Comparison of ENCODE assay signal across 2 cellular contexts in the genomic region with DNA sequence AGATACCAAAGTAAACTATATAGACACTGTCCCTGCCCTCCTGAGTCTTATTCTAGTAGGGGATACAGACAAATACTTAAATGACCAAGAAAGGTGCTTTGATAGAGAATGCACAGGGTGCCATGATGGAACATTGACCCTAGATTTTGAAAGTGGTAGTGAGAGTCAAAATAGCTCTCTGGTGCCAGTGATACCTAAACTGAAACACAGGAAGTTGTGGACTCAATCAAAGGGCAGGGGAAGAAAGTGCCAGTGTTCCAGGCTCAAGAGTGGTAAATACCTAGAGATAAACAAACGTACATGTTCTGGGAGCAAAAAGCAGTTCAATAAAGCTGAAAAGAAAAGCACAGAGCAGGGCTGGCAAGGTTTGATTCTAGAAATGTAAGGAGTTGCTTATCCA.
TF ChIP-seq lines count a peak whose summit lies in the region.

No MANE protein-coding gene starts in this region.

TF ChIP-seq in SK-N-SH, 30 proteins besides CTCF, POLR2A, EP300 and RAD21 (continued from another document):
- TF ChIP-seq, protein P1, sequence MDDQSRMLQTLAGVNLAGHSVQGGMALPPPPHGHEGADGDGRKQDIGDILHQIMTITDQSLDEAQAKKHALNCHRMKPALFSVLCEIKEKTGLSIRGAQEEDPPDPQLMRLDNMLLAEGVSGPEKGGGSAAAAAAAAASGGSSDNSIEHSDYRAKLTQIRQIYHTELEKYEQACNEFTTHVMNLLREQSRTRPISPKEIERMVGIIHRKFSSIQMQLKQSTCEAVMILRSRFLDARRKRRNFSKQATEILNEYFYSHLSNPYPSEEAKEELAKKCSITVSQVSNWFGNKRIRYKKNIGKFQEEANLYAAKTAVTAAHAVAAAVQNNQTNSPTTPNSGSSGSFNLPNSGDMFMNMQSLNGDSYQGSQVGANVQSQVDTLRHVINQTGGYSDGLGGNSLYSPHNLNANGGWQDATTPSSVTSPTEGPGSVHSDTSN (IDR thresholded peaks at IDR 0.05): no peak
- TF ChIP-seq FOSL2 (IDR thresholded peaks at IDR 0.05; ENCODE audit: borderline replicate concordance, low read depth): no peak
- TF ChIP-seq YY1 (IDR thresholded peaks at IDR 0.05; ENCODE audit: low read depth): no peak
- no peak for TF ChIP-seq MXI1 (IDR thresholded peaks at IDR 0.05; ENCODE audit: low read depth, low read length)
- TF ChIP-seq, protein P2, sequence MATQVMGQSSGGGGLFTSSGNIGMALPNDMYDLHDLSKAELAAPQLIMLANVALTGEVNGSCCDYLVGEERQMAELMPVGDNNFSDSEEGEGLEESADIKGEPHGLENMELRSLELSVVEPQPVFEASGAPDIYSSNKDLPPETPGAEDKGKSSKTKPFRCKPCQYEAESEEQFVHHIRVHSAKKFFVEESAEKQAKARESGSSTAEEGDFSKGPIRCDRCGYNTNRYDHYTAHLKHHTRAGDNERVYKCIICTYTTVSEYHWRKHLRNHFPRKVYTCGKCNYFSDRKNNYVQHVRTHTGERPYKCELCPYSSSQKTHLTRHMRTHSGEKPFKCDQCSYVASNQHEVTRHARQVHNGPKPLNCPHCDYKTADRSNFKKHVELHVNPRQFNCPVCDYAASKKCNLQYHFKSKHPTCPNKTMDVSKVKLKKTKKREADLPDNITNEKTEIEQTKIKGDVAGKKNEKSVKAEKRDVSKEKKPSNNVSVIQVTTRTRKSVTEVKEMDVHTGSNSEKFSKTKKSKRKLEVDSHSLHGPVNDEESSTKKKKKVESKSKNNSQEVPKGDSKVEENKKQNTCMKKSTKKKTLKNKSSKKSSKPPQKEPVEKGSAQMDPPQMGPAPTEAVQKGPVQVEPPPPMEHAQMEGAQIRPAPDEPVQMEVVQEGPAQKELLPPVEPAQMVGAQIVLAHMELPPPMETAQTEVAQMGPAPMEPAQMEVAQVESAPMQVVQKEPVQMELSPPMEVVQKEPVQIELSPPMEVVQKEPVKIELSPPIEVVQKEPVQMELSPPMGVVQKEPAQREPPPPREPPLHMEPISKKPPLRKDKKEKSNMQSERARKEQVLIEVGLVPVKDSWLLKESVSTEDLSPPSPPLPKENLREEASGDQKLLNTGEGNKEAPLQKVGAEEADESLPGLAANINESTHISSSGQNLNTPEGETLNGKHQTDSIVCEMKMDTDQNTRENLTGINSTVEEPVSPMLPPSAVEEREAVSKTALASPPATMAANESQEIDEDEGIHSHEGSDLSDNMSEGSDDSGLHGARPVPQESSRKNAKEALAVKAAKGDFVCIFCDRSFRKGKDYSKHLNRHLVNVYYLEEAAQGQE (IDR thresholded peaks at IDR 0.05; ENCODE audit: low read depth, low read length): no peak
- no peak for TF ChIP-seq RFX5 (IDR thresholded peaks at IDR 0.05; ENCODE audit: low read length)
- no peak for TF ChIP-seq CHD2 (IDR thresholded peaks at IDR 0.05; ENCODE audit: low read length, partially characterized antibody)
- TF ChIP-seq, protein P3, sequence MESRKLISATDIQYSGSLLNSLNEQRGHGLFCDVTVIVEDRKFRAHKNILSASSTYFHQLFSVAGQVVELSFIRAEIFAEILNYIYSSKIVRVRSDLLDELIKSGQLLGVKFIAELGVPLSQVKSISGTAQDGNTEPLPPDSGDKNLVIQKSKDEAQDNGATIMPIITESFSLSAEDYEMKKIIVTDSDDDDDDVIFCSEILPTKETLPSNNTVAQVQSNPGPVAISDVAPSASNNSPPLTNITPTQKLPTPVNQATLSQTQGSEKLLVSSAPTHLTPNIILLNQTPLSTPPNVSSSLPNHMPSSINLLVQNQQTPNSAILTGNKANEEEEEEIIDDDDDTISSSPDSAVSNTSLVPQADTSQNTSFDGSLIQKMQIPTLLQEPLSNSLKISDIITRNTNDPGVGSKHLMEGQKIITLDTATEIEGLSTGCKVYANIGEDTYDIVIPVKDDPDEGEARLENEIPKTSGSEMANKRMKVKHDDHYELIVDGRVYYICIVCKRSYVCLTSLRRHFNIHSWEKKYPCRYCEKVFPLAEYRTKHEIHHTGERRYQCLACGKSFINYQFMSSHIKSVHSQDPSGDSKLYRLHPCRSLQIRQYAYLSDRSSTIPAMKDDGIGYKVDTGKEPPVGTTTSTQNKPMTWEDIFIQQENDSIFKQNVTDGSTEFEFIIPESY (IDR thresholded peaks at IDR 0.05; ENCODE audit: borderline replicate concordance, low read depth): no peak
- no peak for TF ChIP-seq MEF2A (IDR thresholded peaks at IDR 0.05; ENCODE audit: borderline replicate concordance, low read depth)
- TF ChIP-seq RCOR1 (IDR thresholded peaks at IDR 0.05; ENCODE audit: low read length): no peak
- TF ChIP-seq EZH2phosphoT487 (IDR thresholded peaks at IDR 0.05; ENCODE audit: borderline replicate concordance, low read depth): no peak
- TF ChIP-seq FOXM1 (IDR thresholded peaks at IDR 0.05; ENCODE audit: low read depth): no peak
- no peak for TF ChIP-seq GATA2 (CRISPR knock-in tag; IDR thresholded peaks at IDR 0.05)
- no peak for TF ChIP-seq TEAD4 (IDR thresholded peaks at IDR 0.05; ENCODE audit: borderline replicate concordance, insufficient read depth)

TF ChIP-seq in SK-N-SH treated with all-trans-retinoic acid at 6 μM for 48 hours, 23 proteins besides CTCF, POLR2A, EP300 and RAD21 (continued from another document):
- TF ChIP-seq, protein P4, sequence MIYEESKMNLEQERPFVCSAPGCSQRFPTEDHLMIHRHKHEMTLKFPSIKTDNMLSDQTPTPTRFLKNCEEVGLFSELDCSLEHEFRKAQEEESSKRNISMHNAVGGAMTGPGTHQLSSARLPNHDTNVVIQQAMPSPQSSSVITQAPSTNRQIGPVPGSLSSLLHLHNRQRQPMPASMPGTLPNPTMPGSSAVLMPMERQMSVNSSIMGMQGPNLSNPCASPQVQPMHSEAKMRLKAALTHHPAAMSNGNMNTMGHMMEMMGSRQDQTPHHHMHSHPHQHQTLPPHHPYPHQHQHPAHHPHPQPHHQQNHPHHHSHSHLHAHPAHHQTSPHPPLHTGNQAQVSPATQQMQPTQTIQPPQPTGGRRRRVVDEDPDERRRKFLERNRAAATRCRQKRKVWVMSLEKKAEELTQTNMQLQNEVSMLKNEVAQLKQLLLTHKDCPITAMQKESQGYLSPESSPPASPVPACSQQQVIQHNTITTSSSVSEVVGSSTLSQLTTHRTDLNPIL (CRISPR knock-in tag; IDR thresholded peaks at IDR 0.05; ENCODE audit: low read depth): no peak
- TF ChIP-seq OSR1 (CRISPR knock-in tag; IDR thresholded peaks at IDR 0.05): no peak
- TF ChIP-seq ZNF565 (CRISPR knock-in tag; conservative IDR thresholded peaks at IDR 0.05; ENCODE audit: low read depth): no peak
